ENCODE assay signal across 8 cellular contexts in genomic region chr17:2222901-2223616, GRCh38.
DNase-seq lines count a peak whose midpoint lies in the region; ATAC-seq and TF ChIP-seq lines count a peak whose summit lies in the region.

No MANE protein-coding gene starts in this region.

- no peaks in the 10 kb centered on the region for H3K9me3 ChIP-seq in endocrine pancreas (ENCODE audit: control insufficient read depth, low read length)
- H3K9me3 ChIP-seq in ovary, result no peaks in the 10 kb centered on the region

- H3K27me3 ChIP-seq in endocrine pancreas (ENCODE audit: control insufficient read depth, insufficient read depth, low read length) (no peaks in the 10 kb centered on the region), ovary (no peaks in the 10 kb centered on the region)

- TF ChIP-seq CTCF in ovary (IDR thresholded peaks at IDR 0.05), result no peak

- no peak for TF ChIP-seq EP300 in ovary (IDR thresholded peaks at IDR 0.05)

- H3K36me3 ChIP-seq in endocrine pancreas (ENCODE audit: control insufficient read depth, insufficient read depth, low read length), result no peaks in the 10 kb centered on the region
- H3K36me3 ChIP-seq in ovary, result no peaks in the 10 kb centered on the region

- 36 to 47% (median 40%) methylated on average over 10 of the region's 10 CpGs for WGBS in ovary, 3 donors

- H3K4me3 ChIP-seq in endocrine pancreas (ENCODE audit: control insufficient read depth, insufficient read depth, low read length) (no peak overlapping the region), ovary (no peak overlapping the region)

- intact Hi-C loops in ovary (cut with DNase I), result no loop called here

- DNase-seq in activated CD4-positive, alpha-beta T cell treated with anti-CD3 and anti-CD28 coated beads for 48 hours, result peak; percentile 56
- DNase-seq in ovary, result peak in 3 of 5 donors; percentile 41 to 56 (median 45)
- no peak for DNase-seq in DMS79 (lab: John Stamatoyannopoulos, UW)
- DNase-seq in nucleus accumbens (lab: John Stamatoyannopoulos, UW), result no peak
- DNase-seq in CD1c-positive myeloid dendritic cell (ENCODE audit: extremely low spot score), result no peak
- DNase-seq in SIG-M5 treated with dmso at 0.1 percent for 504 hours (lab: John Stamatoyannopoulos, UW; ENCODE audit: unreplicated experiment), result no peak

- ATAC-seq in GM19035 (IDR thresholded peaks at IDR 0.05; ENCODE audit: unreplicated experiment), result peak; percentile 60

- peak overlapping the region; percentile 20 for H3K9ac ChIP-seq in endocrine pancreas (ENCODE audit: control insufficient read depth, insufficient read depth, low read length)

- no peak for TF ChIP-seq POLR2A in ovary (IDR thresholded peaks at IDR 0.05)

- H3K27ac ChIP-seq in ovary, result no peak overlapping the region

- H3K4me1 ChIP-seq in endocrine pancreas (ENCODE audit: control insufficient read depth, insufficient read depth, low read length) (peaks cover 6% of the 10 kb centered on the region), ovary (ENCODE audit: insufficient read depth) (peaks cover 8% of the 10 kb centered on the region)

Comparison
In these comparisons a context has a peak if more than half of its experiments do, and no peak if none do; other contexts are left out.
1. DNase-seq: peak in activated CD4-positive, alpha-beta T cell treated with anti-CD3 and anti-CD28 coated beads for 48 hours (single experiment) and ovary (3 of 5); none in DMS79 (single experiment), nucleus accumbens (0 of 56), CD1c-positive myeloid dendritic cell (single experiment) and SIG-M5 treated with dmso at 0.1 percent for 504 hours (single experiment).